Comparison of ENCODE assay signal across 12 cellular contexts in genomic region chr4:41146196-41146595, GRCh38.
DNase-seq lines count a peak whose midpoint lies in the region; ATAC-seq and TF ChIP-seq lines count a peak whose summit lies in the region.
"Had no signal": no experiment of that assay in that cellular context is flagged by ENCODE, and none has a peak within 500 bp of the region (broad histone marks: within the 10 kb centered on the region; RNA-seq: fewer than 3 reads in every experiment).

No MANE protein-coding gene starts in this region.

- peak overlapping the region in 8 of 10 donors; percentile 1 to 62 (median 34) for H3K27ac ChIP-seq in heart right ventricle
- peak overlapping the region; percentile 62 for H3K27ac ChIP-seq in endodermal cell (ENCODE audit: low read depth, low read length)
- peak overlapping the region; percentile 87 for H3K27ac ChIP-seq in neural progenitor cell
- H3K27ac ChIP-seq in uterus, result peak overlapping the region; percentile 87 to 92
- H3K27ac ChIP-seq in ovary, result no peak overlapping the region
- H3K27ac ChIP-seq: neutrophil had no signal

- H3K79me2 ChIP-seq in neural progenitor cell (ENCODE audit: low read depth), result peaks cover 6% of the 10 kb centered on the region

- peaks cover 28% of the 10 kb centered on the region for H3F3A ChIP-seq in neural progenitor cell (ENCODE audit: low read depth)

- DNase-seq in heart right ventricle (no peak), Right ventricle myocardium inferior (ENCODE audit: missing footprints) (no peak), endodermal cell (no peak), neural progenitor cell (ENCODE audit: low spot score) (no peak), uterus (no peak), ovary (no peak), NCI-H2029 (lab: John Stamatoyannopoulos, UW) (no peak)
- DNase-seq in NK-92 treated with Interleukin-12 subunit alpha and Interleukin-12 subunit beta, amount 100 ng/mL, for 24 hours (lab: John Stamatoyannopoulos, UW), result no peak
- DNase-seq: activated T-cell treated with anti-CD3 and anti-CD28 coated beads, Interleukin-2, amount 50 U/mL, for 72 hours; NCI-H2171 had no signal

- WGBS in heart right ventricle, 2 donors, result 96 to 99% methylated on average over 5 of the region's 5 CpGs
- WGBS in endodermal cell (ENCODE audit: insufficient coverage in 1 of 2, insufficient read length in 1 of 2), 2 experiments, result 97 to 100% methylated on average over 3 to 5 of the region's 5 CpGs
- 90 to 94% (median 92%) methylated on average over 5 of the region's 5 CpGs for WGBS in ovary, 3 donors

- H3K4me3 Mint-ChIP-seq in endodermal cell (no peak overlapping the region), neural progenitor cell (peak overlapping the region; percentile 31)
- H3K4me3 Mint-ChIP-seq: activated T-cell treated with anti-CD3 and anti-CD28 coated beads, Interleukin-2, amount 50 U/mL, for 72 hours had no signal

- ATAC-seq in heart right ventricle, result no peak
- no peak for ATAC-seq in Right ventricle myocardium inferior
- ATAC-seq: A549; activated T-cell treated with anti-CD3 and anti-CD28 coated beads, Interleukin-2, amount 50 U/mL, for 72 hours had no signal

- H3K9me3 Mint-ChIP-seq in endodermal cell (no peaks in the 10 kb centered on the region), neural progenitor cell (no peaks in the 10 kb centered on the region)

- TF ChIP-seq CTCF in heart right ventricle (IDR thresholded peaks at IDR 0.05) (no peak), endodermal cell (conservative IDR thresholded peaks at IDR 0.05) (no peak), neural progenitor cell (IDR thresholded peaks at IDR 0.05) (no peak), uterus (IDR thresholded peaks at IDR 0.05) (no peak), ovary (IDR thresholded peaks at IDR 0.05) (no peak)

- H3K9me3 ChIP-seq in heart right ventricle (no peaks in the 10 kb centered on the region), endodermal cell (ENCODE audit: control insufficient read depth, low read length) (no peaks in the 10 kb centered on the region), neural progenitor cell (ENCODE audit: low read depth) (no peaks in the 10 kb centered on the region), uterus (no peaks in the 10 kb centered on the region), ovary (no peaks in the 10 kb centered on the region)
- H3K9me3 ChIP-seq: A549, neutrophil had no signal

- H3K27me3 ChIP-seq in heart right ventricle, result no peaks in the 10 kb centered on the region
- no peaks in the 10 kb centered on the region for H3K27me3 ChIP-seq in endodermal cell (ENCODE audit: control insufficient read depth, insufficient read depth, low read length, poor library complexity, severe bottlenecking)
- no peaks in the 10 kb centered on the region for H3K27me3 ChIP-seq in neural progenitor cell
- no peaks in the 10 kb centered on the region for H3K27me3 ChIP-seq in uterus
- no peaks in the 10 kb centered on the region for H3K27me3 ChIP-seq in ovary

- H3K4me3 ChIP-seq in heart right ventricle (no peak overlapping the region), endodermal cell (ENCODE audit: low read length) (no peak overlapping the region), neural progenitor cell (no peak overlapping the region), uterus (no peak overlapping the region), ovary (no peak overlapping the region)
- H3K4me3 ChIP-seq: A549 had no signal

- intact Hi-C loops in heart right ventricle (cut with DNase I) (loop anchor here in 2 of 10 donors (10.0 kb wide), 1 partner anchor 59 kb away; no protein-coding TSS in a partner anchor), Right ventricle myocardium inferior (cut with DNase I) (no loop called here), uterus (cut with DNase I; ENCODE audit: low total_unique reads) (no loop called here), ovary (cut with DNase I) (loop anchor here in 1 of 4 donors (10.0 kb wide), 1 partner anchor 49 kb away; no protein-coding TSS in a partner anchor)

- H2AFZ ChIP-seq in neural progenitor cell (replicated peaks), result no peak overlapping the region

- H3K27me3 Mint-ChIP-seq in endodermal cell (ENCODE audit: insufficient read depth), result no peaks in the 10 kb centered on the region
- H3K27me3 Mint-ChIP-seq in neural progenitor cell (ENCODE audit: insufficient read depth, low read depth), result no peaks in the 10 kb centered on the region

- H3K4me2 ChIP-seq in neural progenitor cell, result peak overlapping the region; percentile 68
- H3K4me2 ChIP-seq: A549 had no signal

- peaks cover 29% of the 10 kb centered on the region for H3K4me1 Mint-ChIP-seq in endodermal cell
- H3K4me1 Mint-ChIP-seq in neural progenitor cell, result peaks cover 16% of the 10 kb centered on the region

- no peaks in the 10 kb centered on the region for H4K20me1 ChIP-seq in neural progenitor cell (ENCODE audit: low read depth)

- TF ChIP-seq EP300 in ovary (IDR thresholded peaks at IDR 0.05), result no peak

- no peak overlapping the region for H3K9ac ChIP-seq in endodermal cell (ENCODE audit: extremely low read depth, low read length, poor library complexity, severe bottlenecking)
- no peak overlapping the region for H3K9ac ChIP-seq in neural progenitor cell

- TF ChIP-seq POLR2A in uterus (IDR thresholded peaks at IDR 0.05), result no peak
- TF ChIP-seq POLR2A in ovary (IDR thresholded peaks at IDR 0.05), result no peak

- peak overlapping the region; percentile 60 for H3K27ac Mint-ChIP-seq in endodermal cell
- H3K27ac Mint-ChIP-seq in neural progenitor cell, result peak overlapping the region; percentile 98
- H3K27ac Mint-ChIP-seq: activated T-cell treated with anti-CD3 and anti-CD28 coated beads, Interleukin-2, amount 50 U/mL, for 72 hours had no signal

- peaks cover 18% of the 10 kb centered on the region for H3K36me3 Mint-ChIP-seq in endodermal cell (ENCODE audit: low read depth)
- H3K36me3 Mint-ChIP-seq in neural progenitor cell, result no peaks in the 10 kb centered on the region

- peaks cover 0 to 71% (median 53%) of the 10 kb centered on the region in 9 donors for H3K4me1 ChIP-seq in heart right ventricle
- peaks cover 18% of the 10 kb centered on the region for H3K4me1 ChIP-seq in endodermal cell (ENCODE audit: control insufficient read depth, insufficient read depth, low read length)
- peaks cover 35% of the 10 kb centered on the region for H3K4me1 ChIP-seq in neural progenitor cell
- peaks cover 4 to 12% of the 10 kb centered on the region in 2 donors for H3K4me1 ChIP-seq in uterus
- H3K4me1 ChIP-seq in ovary (ENCODE audit: insufficient read depth), result peaks cover 27% of the 10 kb centered on the region

- peaks cover 0 to 8% (median 0%) of the 10 kb centered on the region in 9 donors for H3K36me3 ChIP-seq in heart right ventricle
- H3K36me3 ChIP-seq in endodermal cell (ENCODE audit: control insufficient read depth, insufficient read depth, low read length), result peaks cover 7% of the 10 kb centered on the region
- no peaks in the 10 kb centered on the region for H3K36me3 ChIP-seq in neural progenitor cell
- no peaks in the 10 kb centered on the region for H3K36me3 ChIP-seq in uterus
- no peaks in the 10 kb centered on the region for H3K36me3 ChIP-seq in ovary
- H3K36me3 ChIP-seq: neutrophil had no signal

Comparison
In these comparisons a context has a peak if more than half of its experiments do, and no peak if none do; other contexts are left out.
1. H3K27ac ChIP-seq: peak in heart right ventricle (8 of 10), endodermal cell (single experiment), neural progenitor cell (single experiment) and uterus (2 of 2); none in ovary (0 of 2).